Comparison of ENCODE assay signal across 15 cellular contexts in genomic region chr3:89104499-89104898, GRCh38. TPM values are rescaled to one million over a fixed set of nuclear protein-coding genes. Genes with fewer than 3 reads are reported as not detected.
DNase-seq lines count a peak whose midpoint lies in the region; ATAC-seq and TF ChIP-seq lines count a peak whose summit lies in the region.
"Had no signal": no experiment of that assay in that cellular context is flagged by ENCODE, and none has a peak within 500 bp of the region (broad histone marks: within the 10 kb centered on the region; RNA-seq: fewer than 3 reads in every experiment).

No MANE protein-coding gene starts in this region.

- DNase-seq in heart right ventricle (no peak), cardiac septum (ENCODE audit: low spot score) (no peak), SK-N-MC (ENCODE audit: low read depth, low spot score) (no peak), thoracic aorta (ENCODE audit: low spot score) (no peak), SHP77 (lab: John Stamatoyannopoulos, UW) (no peak)
- DNase-seq: COR-L47, EL, H9, NCI-H1436 treated with DMSO at 0.1 percent for 48 hours, NCI-H2081, NCI-H510A treated with DMSO at 0.1 percent for 48 hours had no signal

- H3K9ac ChIP-seq in KMS-11 (no peak overlapping the region), SK-N-MC (ENCODE audit: insufficient read length) (no peak overlapping the region)

- H3K4me1 ChIP-seq in heart right ventricle = peaks cover 0 to 20% (median 5%) of the 10 kb centered on the region in 9 donors
- H3K4me1 ChIP-seq in KMS-11 (ENCODE audit: low read depth, poor library complexity, severe bottlenecking) = peaks cover 15% of the 10 kb centered on the region
- H3K4me1 ChIP-seq in thoracic aorta (ENCODE audit: control insufficient read depth in 1 of 2, low read depth in 2 of 2) = peaks cover 0 to 10% of the 10 kb centered on the region in 2 donors

- H2AFZ ChIP-seq in KMS-11 (ENCODE audit: low read depth) = no peak overlapping the region

- no peaks in the 10 kb centered on the region for H4K20me1 ChIP-seq in KMS-11 (ENCODE audit: insufficient read depth)

- ATAC-seq in heart right ventricle (peak in 3 of 8 donors; percentile 26 to 54 (median 41)), thoracic aorta (ENCODE audit: insufficient number of reproducible peaks, low FRiP score, low read depth) (no peak), HG02763 (IDR thresholded peaks at IDR 0.05; ENCODE audit: unreplicated experiment) (no peak), GM21717 (IDR thresholded peaks at IDR 0.05; ENCODE audit: unreplicated experiment) (no peak)

- intact Hi-C loops in heart right ventricle (cut with DNase I) (loop anchor here in 2 of 10 donors (5.0 kb wide), 1 partner anchor 902 kb away; no protein-coding TSS in a partner anchor), cardiac septum (cut with DNase I) (loop anchor here (10.0 kb wide), 4 partner anchors 750 to 990 kb away; no protein-coding TSS in a partner anchor)

- no peaks in the 10 kb centered on the region for H3K9me3 ChIP-seq in heart right ventricle
- H3K9me3 ChIP-seq in SK-N-MC (ENCODE audit: low read depth, low read length) = no peaks in the 10 kb centered on the region
- H3K9me3 ChIP-seq in thoracic aorta = no peaks in the 10 kb centered on the region

- H3K27ac ChIP-seq in heart right ventricle (peak overlapping the region in 7 of 10 donors; percentile 12 to 54 (median 35)), KMS-11 (no peak overlapping the region), SK-N-MC (no peak overlapping the region), thoracic aorta (no peak overlapping the region)

- 49 to 51% methylated on average over 3 of the region's 3 CpGs for WGBS in heart right ventricle, 2 donors

- H3K36me3 ChIP-seq in heart right ventricle (no peaks in the 10 kb centered on the region), KMS-11 (ENCODE audit: insufficient read depth) (no peaks in the 10 kb centered on the region), SK-N-MC (ENCODE audit: insufficient read depth, low read length) (no peaks in the 10 kb centered on the region), thoracic aorta (no peaks in the 10 kb centered on the region)

- H3K4me3 ChIP-seq in heart right ventricle (peak overlapping the region in 5 of 10 donors; percentile 2 to 28 (median 14)), KMS-11 (IDR thresholded peaks at IDR 0.05; ENCODE audit: insufficient read depth, low read depth, low read length) (no peak overlapping the region), SK-N-MC (peak overlapping the region; percentile 42), thoracic aorta (peak overlapping the region; percentile 8)

- TF ChIP-seq CTCF in heart right ventricle (IDR thresholded peaks at IDR 0.05) (no peak), KMS-11 (conservative IDR thresholded peaks at IDR 0.05; ENCODE audit: low read depth, low read length) (no peak), thoracic aorta (IDR thresholded peaks at IDR 0.05) (no peak)

- H3K27me3 ChIP-seq in heart right ventricle (peaks cover 0 to 31% (median 12%) of the 10 kb centered on the region in 7 donors), KMS-11 (ENCODE audit: insufficient read depth, low read depth) (no peaks in the 10 kb centered on the region), thoracic aorta (replicated peaks; ENCODE audit: insufficient read depth) (no peaks in the 10 kb centered on the region)

- peak overlapping the region; percentile 25; the same call in 1 of the 2 replicates for H3K4me2 ChIP-seq in KMS-11

- H3K79me2 ChIP-seq in KMS-11 (ENCODE audit: insufficient read depth, low read depth) = no peaks in the 10 kb centered on the region

RNA-seq across cellular contexts. Expression of gene EPHA3, which starts 2.9 kb away (rescaled TPM):
- total RNA-seq in heart right ventricle (1 to 10 TPM; 2.9 to 7.5 (median 5.1) TPM), cardiac septum (9.2 TPM), thoracic aorta (10 to 100 TPM in 1 of 2 donors, 1 to 10 TPM in 1; 3.5 to 10.2 TPM)
- polyA plus RNA-seq in heart right ventricle = 1 to 10 TPM; 1.3 to 2.1 TPM
- total RNA-seq: HT-29 had no signal

Comparison
In these comparisons a context has a peak if more than half of its experiments do, and no peak if none do; other contexts are left out.
1. H3K27ac ChIP-seq: peak in heart right ventricle (7 of 10); none in KMS-11 (single experiment), SK-N-MC (single experiment) and thoracic aorta (0 of 2).